10 cellular contexts compared by ENCODE assay signal in the genomic region with DNA sequence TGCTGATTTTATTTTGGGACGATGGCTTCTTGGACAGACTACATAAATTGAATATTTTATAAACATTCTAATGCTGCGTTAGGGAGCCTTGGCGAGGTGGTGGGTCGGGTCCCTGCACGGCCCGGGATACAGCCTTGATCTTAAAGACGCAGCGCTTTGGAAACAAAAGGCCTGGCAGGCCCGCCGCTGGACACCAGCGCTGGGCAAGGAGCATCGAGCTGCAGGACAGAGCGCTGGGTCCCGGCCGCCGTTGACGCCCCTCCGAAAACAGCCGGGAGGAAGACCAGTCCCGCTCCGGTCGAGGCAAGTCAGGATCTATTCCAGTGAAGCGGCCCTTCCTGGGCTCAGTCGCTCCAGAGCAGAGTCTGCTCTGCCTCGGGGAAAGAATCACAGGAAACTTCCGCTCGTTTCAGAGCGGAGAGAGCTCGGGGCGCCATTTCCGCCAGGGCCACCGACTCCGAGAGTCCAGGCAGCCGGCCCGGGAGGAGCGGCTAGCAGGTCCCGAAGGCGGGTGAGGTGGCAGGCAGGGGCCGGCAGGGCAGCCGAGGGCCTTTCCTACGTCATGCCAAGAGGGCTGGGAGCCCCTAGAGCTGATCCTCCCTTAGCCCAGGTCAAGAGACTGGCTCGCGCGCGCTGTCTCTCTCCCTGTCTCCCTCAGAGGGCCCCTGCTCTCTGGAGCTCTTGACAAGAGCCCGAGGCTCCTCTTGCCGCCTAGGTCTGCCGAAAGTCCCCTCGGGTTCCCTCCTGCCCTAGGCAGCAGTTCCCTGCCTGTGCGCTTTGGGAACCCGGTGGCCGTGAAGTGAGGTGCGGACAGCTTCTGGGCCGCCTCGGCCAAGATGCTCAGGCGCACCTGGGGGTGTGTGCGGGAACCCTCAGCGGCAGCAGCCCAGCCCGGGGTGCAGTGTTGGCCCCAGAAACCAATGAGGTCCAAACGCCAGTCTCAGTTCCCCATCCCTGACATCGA. TPM values are rescaled to one million over a fixed set of nuclear protein-coding genes. Genes with fewer than 3 reads are reported as not detected.
DNase-seq lines count a peak whose midpoint lies in the region; ATAC-seq and TF ChIP-seq lines count a peak whose summit lies in the region.
"Had no signal": no experiment of that assay in that cellular context is flagged by ENCODE, and none has a peak within 500 bp of the region (broad histone marks: within the 10 kb centered on the region; RNA-seq: fewer than 3 reads in every experiment).

No MANE protein-coding gene starts in this region.

- H3K4me3 ChIP-seq in right atrium auricular region: no peak overlapping the region

- intact Hi-C loops in left ventricle myocardium superior (cut with micrococcal nuclease): no loop called here

- H3K27me3 ChIP-seq in right atrium auricular region: peaks cover 48 to 63% of the 10 kb centered on the region in 2 donors
- H3K27me3 ChIP-seq: SJCRH30 had no signal

- no peaks in the 10 kb centered on the region for H3K36me3 ChIP-seq in right atrium auricular region
- H3K36me3 ChIP-seq: SJCRH30 had no signal

- ATAC-seq in left ventricle myocardium superior (no peak), HG03039 (IDR thresholded peaks at IDR 0.05; ENCODE audit: unreplicated experiment) (no peak), HG03159 (IDR thresholded peaks at IDR 0.05; ENCODE audit: unreplicated experiment) (no peak), GM21723 (IDR thresholded peaks at IDR 0.05; ENCODE audit: unreplicated experiment) (no peak)

- DNase-seq in right atrium auricular region (ENCODE audit: low spot score) (peak; percentile 55), left ventricle myocardium superior (no peak), SK-N-DZ (ENCODE audit: low spot score) (peak; percentile 66), islet precursor cell (peak; percentile 62)
- DNase-seq in stimulated activated CD4-positive, alpha-beta T cell treated with anti-CD3 and anti-CD28 coated beads, Interleukin-15, amount 100 ng/mL, for 24 hours: no peak
- DNase-seq: COR-L47, SJCRH30 had no signal

- TF ChIP-seq CTCF in right atrium auricular region (IDR thresholded peaks at IDR 0.05): no peak

- peaks cover 0 to 38% of the 10 kb centered on the region in 2 donors for H3K4me1 ChIP-seq in right atrium auricular region
- H3K4me1 ChIP-seq: SJCRH30 had no signal

- H3K27ac ChIP-seq in right atrium auricular region: no peak overlapping the region

- no peaks in the 10 kb centered on the region for H3K9me3 ChIP-seq in right atrium auricular region
- H3K9me3 ChIP-seq: SJCRH30 had no signal

RNA-seq across cellular contexts. Expression of a gene that starts 1.4 kb away (rescaled TPM):
- total RNA-seq in right atrium auricular region (not detected), left ventricle myocardium superior (not detected)
- polyA plus RNA-seq in SK-N-DZ (2014; cell fraction: cytosol; rRNA removed): 2.2 and 8.5 TPM in 2 replicates
- polyA plus RNA-seq in SK-N-DZ (2014; cell fraction: nucleus; rRNA removed): 1.8 and 2.8 TPM in 2 replicates

Comparison
In these comparisons a context has a peak if more than half of its experiments do, and no peak if none do; other contexts are left out.
1. DNase-seq: peak in right atrium auricular region (single experiment), SK-N-DZ (single experiment) and islet precursor cell (single experiment); none in left ventricle myocardium superior (single experiment) and stimulated activated CD4-positive, alpha-beta T cell treated with anti-CD3 and anti-CD28 coated beads, Interleukin-15, amount 100 ng/mL, for 24 hours (single experiment).